23 cellular contexts compared by ENCODE assay signal in genomic region chr20:60219984-60220540, GRCh38.
A peak's percentile ranks its signal among the peaks of the same experiment; 100 is the strongest.
DNase-seq lines count a peak whose midpoint lies in the region; ATAC-seq and TF ChIP-seq lines count a peak whose summit lies in the region.
"Had no signal": no experiment of that assay in that cellular context is flagged by ENCODE, and none has a peak within 500 bp of the region (broad histone marks: within the 10 kb centered on the region; RNA-seq: fewer than 3 reads in every experiment).

No MANE protein-coding gene starts in this region.

- H3K27me3 ChIP-seq in DND-41 (ENCODE audit: insufficient read depth, low read length, poor library complexity) (no peaks in the 10 kb centered on the region), ovary (no peaks in the 10 kb centered on the region)

- H2AFZ ChIP-seq in DND-41 (ENCODE audit: low read depth, low read length), result no peak overlapping the region

- H3K4me3 ChIP-seq in DND-41 (ENCODE audit: low read depth in 1 of 2, low read length in 2 of 2) (no peak overlapping the region), foreskin fibroblast (ENCODE audit: low read depth in 1 of 2, low read length in 2 of 2) (no peak overlapping the region), coronary artery (no peak overlapping the region), ovary (no peak overlapping the region)
- H3K4me3 ChIP-seq: A549, SJCRH30 had no signal

- no peak for TF ChIP-seq CTCF in DND-41 (IDR thresholded peaks at IDR 0.05; ENCODE audit: borderline replicate concordance, extremely low read depth, low read length, poor library complexity, severe bottlenecking)
- TF ChIP-seq CTCF in foreskin fibroblast (IDR thresholded peaks at IDR 0.05; ENCODE audit: low read depth, low read length), result no peak
- no peak for TF ChIP-seq CTCF in coronary artery (IDR thresholded peaks at IDR 0.05)
- no peak for TF ChIP-seq CTCF in ovary (IDR thresholded peaks at IDR 0.05)

- peaks cover 59% of the 10 kb centered on the region for H3K36me3 ChIP-seq in DND-41 (ENCODE audit: insufficient read depth, low read length)
- H3K36me3 ChIP-seq in ovary, result no peaks in the 10 kb centered on the region
- H3K36me3 ChIP-seq: SJCRH30 had no signal

- intact Hi-C loops in ovary (cut with DNase I), result no loop called here

- WGBS in ovary, 3 donors, result 77 to 79% (median 78%) methylated on average over 9 of the region's 9 CpGs

- H3K9ac ChIP-seq in DND-41 (ENCODE audit: low read depth, low read length), result no peak overlapping the region

- 0 out of 2 replicates have a peak overlapping the region, but pooled peaks have one; percentile 36 for H3K27ac ChIP-seq in DND-41 (ENCODE audit: low read length)
- no peak overlapping the region for H3K27ac ChIP-seq in coronary artery
- H3K27ac ChIP-seq in ovary, result no peak overlapping the region
- H3K27ac ChIP-seq: A549, SJCRH30 had no signal

- H3K9me3 ChIP-seq in DND-41 (ENCODE audit: insufficient read depth, low read length, severe bottlenecking) (no peaks in the 10 kb centered on the region), ovary (no peaks in the 10 kb centered on the region)
- H3K9me3 ChIP-seq: A549, SJCRH30 had no signal

- H3K79me2 ChIP-seq in DND-41 (ENCODE audit: insufficient read depth, low read length), result peaks cover 47% of the 10 kb centered on the region

- DNase-seq in DND-41 (no peak), HCEC 1CT (peak; percentile 64), RKO (ENCODE audit: low spot score) (peak; percentile 40), foreskin fibroblast (peak; percentile 23 to 66), coronary artery (ENCODE audit: low spot score) (no peak), ovary (no peak), erythroblast (lab: John Stamatoyannopoulos, UW) (no peak)
- DNase-seq in stimulated activated CD4-positive, alpha-beta T cell treated with anti-CD3 and anti-CD28 coated beads, Interleukin-2, amount 100 ng/mL, for 24 hours, result no peak
- DNase-seq: CD4-positive, CD25-positive, alpha-beta regulatory T cell; DMS79 treated with DMSO at 0.1 percent for 48 hours; GF-D8; H9; Kasumi-1; MM.1S; NCI-H1048; NCI-H1436 treated with DMSO at 0.1 percent for 48 hours; NCI-H1930; NCI-H2227 treated with DMSO at 0.1 percent for 48 hours; NCI-H510A; NCI-H748 treated with DMSO at 0.1 percent for 48 hours; SJCRH30; T-helper 1 cell had no signal

- H4K20me1 ChIP-seq in DND-41 (ENCODE audit: insufficient read depth, low read length), result no peaks in the 10 kb centered on the region

- TF ChIP-seq POLR2A in ovary (IDR thresholded peaks at IDR 0.05), result no peak
- TF ChIP-seq POLR2A in erythroblast (IDR thresholded peaks at IDR 0.05; ENCODE audit: low read length), result no peak

- H3K4me1 ChIP-seq in DND-41 (ENCODE audit: insufficient read depth, low read length), result peaks cover 15% of the 10 kb centered on the region
- no peaks in the 10 kb centered on the region for H3K4me1 ChIP-seq in ovary (ENCODE audit: insufficient read depth)
- H3K4me1 ChIP-seq: A549, SJCRH30 had no signal

- no peak for TF ChIP-seq EP300 in ovary (IDR thresholded peaks at IDR 0.05)

- ATAC-seq in DND-41 (ENCODE audit: insufficient read depth, low read depth), result no peak
- ATAC-seq: A549 had no signal

- no peak overlapping the region for H3K4me2 ChIP-seq in DND-41 (ENCODE audit: insufficient read depth, low read length)
- H3K4me2 ChIP-seq: A549 had no signal

Comparison
In these comparisons a context has a peak if more than half of its experiments do, and no peak if none do; other contexts are left out.
1. DNase-seq: peak in HCEC 1CT (single experiment), RKO (single experiment) and foreskin fibroblast (2 of 2); none in DND-41 (single experiment), coronary artery (single experiment), ovary (0 of 5), stimulated activated CD4-positive, alpha-beta T cell treated with anti-CD3 and anti-CD28 coated beads, Interleukin-2, amount 100 ng/mL, for 24 hours (0 of 2) and erythroblast (0 of 2).